ENCODE assay signal across 17 cellular contexts in the genomic region with DNA sequence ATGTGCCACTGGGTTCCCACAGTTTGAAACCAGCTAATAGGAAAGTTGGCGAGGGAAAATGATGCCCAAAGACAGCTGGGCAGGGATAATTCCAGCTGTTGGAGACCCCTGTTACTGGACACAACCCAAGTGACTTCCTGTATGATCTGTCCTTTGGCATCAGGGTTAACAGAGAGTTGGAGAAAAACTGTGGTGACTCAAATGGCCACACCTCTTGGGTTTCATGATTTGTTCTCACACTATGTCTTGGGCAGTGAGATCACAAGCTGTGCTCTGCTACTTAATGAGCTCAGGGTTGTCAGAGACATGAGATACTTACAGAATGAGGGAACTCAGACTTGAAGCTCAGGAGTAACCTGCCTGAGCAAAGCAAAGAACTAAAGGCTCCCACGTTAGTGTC. TPM values are rescaled to one million over a fixed set of nuclear protein-coding genes. Genes with fewer than 3 reads are reported as not detected.
A peak's percentile ranks its signal among the peaks of the same experiment; 100 is the strongest.
DNase-seq lines count a peak whose midpoint lies in the region; ATAC-seq and TF ChIP-seq lines count a peak whose summit lies in the region.
"Had no signal": no experiment of that assay in that cellular context is flagged by ENCODE, and none has a peak within 500 bp of the region (broad histone marks: within the 10 kb centered on the region; RNA-seq: fewer than 3 reads in every experiment).

No MANE protein-coding gene starts in this region.

- no peaks in the 10 kb centered on the region for H3K9me3 ChIP-seq in tibial artery
- H3K9me3 ChIP-seq: prostate gland had no signal

- TF ChIP-seq CTCF in foreskin keratinocyte (conservative IDR thresholded peaks at IDR 0.05) (no peak), tibial artery (IDR thresholded peaks at IDR 0.05) (no peak)

- peak; percentile 68 for DNase-seq in AG20443 (ENCODE audit: low spot score)
- peak; percentile 34 for DNase-seq in H4 (ENCODE audit: low spot score)
- DNase-seq in foreskin keratinocyte, result peak; percentile 23 to 54
- DNase-seq in tibial artery, result no peak
- no peak for DNase-seq in stimulated activated CD4-positive, alpha-beta T cell treated with anti-CD3 and anti-CD28 coated beads, Interleukin-1b, Interleukin-23, amount 100 ng/mL, for 48 hours
- DNase-seq in activated naive CD4-positive, alpha-beta T cell treated with Interleukin-2 at 50 U/mL for 16 hours, result no peak
- DNase-seq: activated CD4-positive, alpha-beta T cell treated with anti-CD3 and anti-CD28 coated beads, Interleukin-2, amount 10 ng/mL, durations not matched to agents 7 days and 5 days; activated effector memory CD4-positive, alpha-beta T cell treated with Interleukin-2 at 50 U/mL for 16 hours; central memory CD4-positive, alpha-beta T cell; stimulated activated CD4-positive, alpha-beta T cell treated with anti-CD3 and anti-CD28 coated beads, Interleukin-4, amount 100 ng/mL, for 1 hour; stimulated activated naive CD4-positive, alpha-beta T cell treated with Interleukin-2 at 50 U/mL for 16 hours; T-helper 2 cell had no signal

- H3K27me3 ChIP-seq in foreskin keratinocyte, result peaks cover 16% of the 10 kb centered on the region
- H3K27me3 ChIP-seq in tibial artery, result no peaks in the 10 kb centered on the region

- ATAC-seq in activated T-helper 17 cell treated with anti-CD3 and anti-CD28 coated beads, Interleukin-2, amount 50 U/mL, for 72 hours (replicated peaks), result peak; percentile 28
- peak; percentile 69 for ATAC-seq in foreskin keratinocyte
- no peak for ATAC-seq in HG03139 (IDR thresholded peaks at IDR 0.05; ENCODE audit: unreplicated experiment)

- H3K4me1 Mint-ChIP-seq in activated T-helper 17 cell treated with anti-CD3 and anti-CD28 coated beads, Interleukin-2, amount 50 U/mL, for 72 hours, result no peaks in the 10 kb centered on the region

- H3K9me3 Mint-ChIP-seq in activated T-helper 17 cell treated with anti-CD3 and anti-CD28 coated beads, Interleukin-2, amount 50 U/mL, for 72 hours, result no peaks in the 10 kb centered on the region
- H3K9me3 Mint-ChIP-seq: activated CD4-positive, alpha-beta T cell treated with anti-CD3 and anti-CD28 coated beads, Interleukin-2, amount 10 ng/mL, durations not matched to agents 7 days and 5 days had no signal

- H3K4me3 Mint-ChIP-seq in activated T-helper 17 cell treated with anti-CD3 and anti-CD28 coated beads, Interleukin-2, amount 50 U/mL, for 72 hours, result no peak overlapping the region
- H3K4me3 Mint-ChIP-seq: activated CD4-positive, alpha-beta T cell treated with anti-CD3 and anti-CD28 coated beads, Interleukin-2, amount 10 ng/mL, durations not matched to agents 7 days and 5 days had no signal

- intact Hi-C loops in tibial artery (cut with DNase I; ENCODE audit: low total_unique reads), result no loop called here

- H3K4me3 ChIP-seq in tibial artery, result no peak overlapping the region
- H3K4me3 ChIP-seq: BLaER1 treated with 17β-estradiol and CSF1 and Interleukin-3, amounts not matched to agents 10 nM and 100 nM; prostate gland had no signal

- H3K4me1 ChIP-seq in foreskin keratinocyte (no peaks in the 10 kb centered on the region), tibial artery (no peaks in the 10 kb centered on the region)
- H3K4me1 ChIP-seq: prostate gland had no signal

- no peak overlapping the region for H3K27ac Mint-ChIP-seq in activated T-helper 17 cell treated with anti-CD3 and anti-CD28 coated beads, Interleukin-2, amount 50 U/mL, for 72 hours
- H3K27ac Mint-ChIP-seq: activated CD4-positive, alpha-beta T cell treated with anti-CD3 and anti-CD28 coated beads, Interleukin-2, amount 10 ng/mL, durations not matched to agents 7 days and 5 days had no signal

- no peaks in the 10 kb centered on the region for H3K36me3 ChIP-seq in tibial artery
- H3K36me3 ChIP-seq: BLaER1 treated with 17β-estradiol and CSF1 and Interleukin-3, amounts not matched to agents 10 nM and 100 nM; prostate gland had no signal

- H3K36me3 Mint-ChIP-seq in activated T-helper 17 cell treated with anti-CD3 and anti-CD28 coated beads, Interleukin-2, amount 50 U/mL, for 72 hours (ENCODE audit: low read depth), result no peaks in the 10 kb centered on the region

- H3K27ac ChIP-seq in foreskin keratinocyte (no peak overlapping the region), tibial artery (no peak overlapping the region)
- H3K27ac ChIP-seq: BLaER1 treated with 17β-estradiol and CSF1 and Interleukin-3, amounts not matched to agents 10 nM and 100 nM; prostate gland had no signal

- peaks cover 3% of the 10 kb centered on the region for H3K27me3 Mint-ChIP-seq in activated T-helper 17 cell treated with anti-CD3 and anti-CD28 coated beads, Interleukin-2, amount 50 U/mL, for 72 hours

RNA-seq across cellular contexts. Expression of a gene that starts 3.9 kb away (rescaled TPM):
- total RNA-seq in H4 (2014; rRNA removed; shearing (Covaris generic)), result not detected in 2 replicates
- not detected for total RNA-seq in activated T-helper 17 cell treated with anti-CD3 and anti-CD28 coated beads, Interleukin-2, amount 50 U/mL, for 72 hours
- not detected in 2 replicates for total RNA-seq in foreskin keratinocyte
- polyA plus RNA-seq in foreskin keratinocyte, result not detected in 2 replicates
- total RNA-seq: activated CD4-positive, alpha-beta T cell treated with anti-CD3 and anti-CD28 coated beads, Interleukin-2, amount 10 ng/mL, durations not matched to agents 7 days and 5 days had no signal
- polyA plus RNA-seq: esophagus had no signal

Comparison
In these comparisons a context has a peak if more than half of its experiments do, and no peak if none do; other contexts are left out.
1. DNase-seq: peak in AG20443 (single experiment), H4 (single experiment) and foreskin keratinocyte (2 of 2); none in tibial artery (0 of 2), stimulated activated CD4-positive, alpha-beta T cell treated with anti-CD3 and anti-CD28 coated beads, Interleukin-1b, Interleukin-23, amount 100 ng/mL, for 48 hours (single experiment) and activated naive CD4-positive, alpha-beta T cell treated with Interleukin-2 at 50 U/mL for 16 hours (single experiment).